In genomic region chr15:65079580-65079979, GRCh38 we compare ENCODE assay signal across 24 cellular contexts. TPM values are rescaled to one million over a fixed set of nuclear protein-coding genes. Genes with fewer than 3 reads are reported as not detected.
"Had no signal": no experiment of that assay in that cellular context is flagged by ENCODE, and none has a peak within 500 bp of the region (broad histone marks: within the 10 kb centered on the region; RNA-seq: fewer than 3 reads in every experiment).

No MANE protein-coding gene starts in this region.

- H3K9me3 ChIP-seq: left lung, neutrophil, thyroid gland, uterus had no signal

- H3K4me3 ChIP-seq: left lung, thyroid gland, uterus had no signal

- ATAC-seq: activated naive CD8-positive, alpha-beta T cell treated with anti-CD3 and anti-CD28 coated beads, Interleukin-2, amount 50 U/mL, for 24 hours; activated T-helper 17 cell treated with anti-CD3 and anti-CD28 coated beads, Interleukin-2, amount 50 U/mL, for 72 hours; effector memory CD8-positive, alpha-beta T cell; foreskin keratinocyte; left lung; natural killer cell; stimulated activated memory B cell treated with anti-CD40 and anti-IgM and Interleukin-4, amounts not matched to agents 10 μg/mL and 1 μg/mL and 100 μg/mL, for 72 hours; T-cell had no signal

- DNase-seq: activated naive CD4-positive, alpha-beta T cell treated with Interleukin-2 at 50 U/mL for 16 hours; activated naive CD8-positive, alpha-beta T cell treated with anti-CD3 and anti-CD28 coated beads, Interleukin-2, amount 50 U/mL, for 24 hours; activated T-cell treated with anti-CD3 and anti-CD28 coated beads for 4 hours; dermis blood vessel endothelial cell; effector memory CD8-positive, alpha-beta T cell; glutamatergic neuron; hypothalamus; kidney; left lung; mesendoderm; natural killer cell; stimulated activated CD4-positive, alpha-beta T cell treated with anti-CD3 and anti-CD28 coated beads, Interleukin-2, amount 100 ng/mL, for 48 hours; T-cell; T-helper 9 cell; thyroid gland; uterus had no signal

- H3K36me3 ChIP-seq: left lung, neutrophil, thyroid gland, uterus had no signal

- H3K27me3 ChIP-seq: thyroid gland, uterus had no signal

- H3K4me1 ChIP-seq: foreskin keratinocyte had no signal

- H3K79me2 ChIP-seq: parathyroid adenoma had no signal

- H3K9me3 Mint-ChIP-seq: activated naive CD8-positive, alpha-beta T cell treated with anti-CD3 and anti-CD28 coated beads, Interleukin-2, amount 50 U/mL, for 24 hours; activated T-helper 17 cell treated with anti-CD3 and anti-CD28 coated beads, Interleukin-2, amount 50 U/mL, for 72 hours; effector memory CD8-positive, alpha-beta T cell; natural killer cell; stimulated activated memory B cell treated with anti-CD40 and anti-IgM and Interleukin-4, amounts not matched to agents 10 μg/mL and 1 μg/mL and 100 μg/mL, for 72 hours; T-cell had no signal

- H3K9ac ChIP-seq: parathyroid adenoma had no signal

- H3K27ac Mint-ChIP-seq: activated naive CD8-positive, alpha-beta T cell treated with anti-CD3 and anti-CD28 coated beads, Interleukin-2, amount 50 U/mL, for 24 hours; activated T-helper 17 cell treated with anti-CD3 and anti-CD28 coated beads, Interleukin-2, amount 50 U/mL, for 72 hours; effector memory CD8-positive, alpha-beta T cell; natural killer cell; stimulated activated memory B cell treated with anti-CD40 and anti-IgM and Interleukin-4, amounts not matched to agents 10 μg/mL and 1 μg/mL and 100 μg/mL, for 72 hours; T-cell had no signal

- H3K4me3 Mint-ChIP-seq: activated naive CD8-positive, alpha-beta T cell treated with anti-CD3 and anti-CD28 coated beads, Interleukin-2, amount 50 U/mL, for 24 hours; activated T-helper 17 cell treated with anti-CD3 and anti-CD28 coated beads, Interleukin-2, amount 50 U/mL, for 72 hours; effector memory CD8-positive, alpha-beta T cell; natural killer cell; stimulated activated memory B cell treated with anti-CD40 and anti-IgM and Interleukin-4, amounts not matched to agents 10 μg/mL and 1 μg/mL and 100 μg/mL, for 72 hours; T-cell had no signal

- H3K36me3 Mint-ChIP-seq: natural killer cell; stimulated activated memory B cell treated with anti-CD40 and anti-IgM and Interleukin-4, amounts not matched to agents 10 μg/mL and 1 μg/mL and 100 μg/mL, for 72 hours; T-cell had no signal

- H2AFZ ChIP-seq: parathyroid adenoma had no signal

- H3K27ac ChIP-seq: foreskin keratinocyte, left lung, neutrophil, parathyroid adenoma, uterus had no signal

RNA-seq across cellular contexts. Expression of gene KBTBD13, which starts 3.0 kb away (rescaled TPM):
- total RNA-seq: activated T-helper 17 cell treated with anti-CD3 and anti-CD28 coated beads, Interleukin-2, amount 50 U/mL, for 72 hours; astrocyte; chondrocyte; dermis blood vessel endothelial cell; foreskin keratinocyte; natural killer cell; renal cortical epithelial cell; T-cell; thyroid gland had no signal
- polyA plus RNA-seq: foreskin keratinocyte had no signal

RNA-seq across cellular contexts. Expression of gene RASL12, which starts 11.8 kb away (rescaled TPM):
- total RNA-seq: activated T-helper 17 cell treated with anti-CD3 and anti-CD28 coated beads, Interleukin-2, amount 50 U/mL, for 72 hours; dermis blood vessel endothelial cell; foreskin keratinocyte; natural killer cell; renal cortical epithelial cell had no signal
- polyA plus RNA-seq: foreskin keratinocyte had no signal

RNA-seq across cellular contexts. Expression of gene SLC51B, which starts 34.4 kb away (rescaled TPM):
- total RNA-seq: activated T-helper 17 cell treated with anti-CD3 and anti-CD28 coated beads, Interleukin-2, amount 50 U/mL, for 72 hours; astrocyte; chondrocyte; dermis blood vessel endothelial cell; foreskin keratinocyte; natural killer cell; T-cell; thyroid gland; uterus had no signal
- polyA plus RNA-seq: foreskin keratinocyte had no signal
